11 cellular contexts compared by ENCODE assay signal in genomic region chr7:128934361-128935352, GRCh38. TPM values are rescaled to one million over a fixed set of nuclear protein-coding genes. Genes with fewer than 3 reads are reported as not detected.
A peak's percentile ranks its signal among the peaks of the same experiment; 100 is the strongest.
DNase-seq lines count a peak whose midpoint lies in the region; ATAC-seq and TF ChIP-seq lines count a peak whose summit lies in the region.
"Had no signal": no experiment of that assay in that cellular context is flagged by ENCODE, and none has a peak within 500 bp of the region (broad histone marks: within the 10 kb centered on the region; RNA-seq: fewer than 3 reads in every experiment).

No MANE protein-coding gene starts in this region.

- DNase-seq in mucosa of descending colon (peak in 2 of 3 donors; percentile 39 to 52), nephron progenitor cell (no peak), AG20443 (ENCODE audit: low spot score) (no peak)
- DNase-seq in stimulated activated CD4-positive, alpha-beta T cell treated with anti-CD3 and anti-CD28 coated beads, Interleukin-4, amount 100 ng/mL, for 4 hours, result no peak
- DNase-seq in stimulated activated naive CD4-positive, alpha-beta T cell (lab: John Stamatoyannopoulos, UW), result no peak
- DNase-seq: activated naive CD8-positive, alpha-beta T cell treated with anti-CD3 and anti-CD28 coated beads, Interleukin-2, amount 10 ng/mL, durations not matched to agents 7 days and 5 days; left cardiac atrium had no signal

- ATAC-seq in GM18867 (IDR thresholded peaks at IDR 0.05; ENCODE audit: unreplicated experiment), result peak; percentile 41
- ATAC-seq in GM21786 (IDR thresholded peaks at IDR 0.05; ENCODE audit: unreplicated experiment), result peak; percentile 29
- peak; percentile 30 for ATAC-seq in HG03571 (IDR thresholded peaks at IDR 0.05; ENCODE audit: unreplicated experiment)
- no peak for ATAC-seq in mucosa of descending colon

- TF ChIP-seq CTCF in mucosa of descending colon (IDR thresholded peaks at IDR 0.05) (no peak), nephron progenitor cell (IDR thresholded peaks at IDR 0.05) (no peak)

- no peak overlapping the region for H3K4me3 Mint-ChIP-seq in nephron progenitor cell
- H3K4me3 Mint-ChIP-seq: activated naive CD8-positive, alpha-beta T cell treated with anti-CD3 and anti-CD28 coated beads, Interleukin-2, amount 10 ng/mL, durations not matched to agents 7 days and 5 days had no signal

- no peak overlapping the region for H3K27ac Mint-ChIP-seq in nephron progenitor cell

- H3K36me3 Mint-ChIP-seq in nephron progenitor cell (ENCODE audit: low read depth), result no peaks in the 10 kb centered on the region

- no peaks in the 10 kb centered on the region for H3K36me3 ChIP-seq in mucosa of descending colon (ENCODE audit: low read depth)

- H3K27me3 Mint-ChIP-seq in nephron progenitor cell (ENCODE audit: low read depth, poor library complexity), result peaks cover 62% of the 10 kb centered on the region

- no peak overlapping the region for H3K4me3 ChIP-seq in mucosa of descending colon
- H3K4me3 ChIP-seq: skin epidermis had no signal

- no peaks in the 10 kb centered on the region for H3K9me3 Mint-ChIP-seq in nephron progenitor cell
- H3K9me3 Mint-ChIP-seq: activated naive CD8-positive, alpha-beta T cell treated with anti-CD3 and anti-CD28 coated beads, Interleukin-2, amount 10 ng/mL, durations not matched to agents 7 days and 5 days had no signal

- peaks cover 17% of the 10 kb centered on the region for H3K4me1 Mint-ChIP-seq in nephron progenitor cell

- H3K9me3 ChIP-seq in mucosa of descending colon, result no peaks in the 10 kb centered on the region

- peaks cover 27% of the 10 kb centered on the region for H3K4me1 ChIP-seq in mucosa of descending colon (ENCODE audit: low read depth)

- intact Hi-C loops in mucosa of descending colon (cut with DNase I, micrococcal nuclease), result no loop called here

RNA-seq across cellular contexts. Expression of gene IRF5, which starts 3.1 kb away (rescaled TPM):
- 10 to 100 TPM in 1 of 3 donors, 1 to 10 TPM in 2; 6.9 to 10.1 (median 9.0) TPM for total RNA-seq in mucosa of descending colon

RNA-seq across cellular contexts. Expression of gene KCP, which starts 24.1 kb away (rescaled TPM):
- 1 to 10 TPM in 2 of 3 donors, under 1 TPM in 1; 0.47 to 1.7 (median 1.4) TPM for total RNA-seq in mucosa of descending colon

Comparison
In these comparisons a context has a peak if more than half of its experiments do, and no peak if none do; other contexts are left out.
1. DNase-seq: peak in mucosa of descending colon (2 of 3); none in stimulated activated CD4-positive, alpha-beta T cell treated with anti-CD3 and anti-CD28 coated beads, Interleukin-4, amount 100 ng/mL, for 4 hours (0 of 2), nephron progenitor cell (single experiment), AG20443 (single experiment) and stimulated activated naive CD4-positive, alpha-beta T cell (0 of 6).